Comparison of ENCODE assay signal across 8 cellular contexts in the genomic region with DNA sequence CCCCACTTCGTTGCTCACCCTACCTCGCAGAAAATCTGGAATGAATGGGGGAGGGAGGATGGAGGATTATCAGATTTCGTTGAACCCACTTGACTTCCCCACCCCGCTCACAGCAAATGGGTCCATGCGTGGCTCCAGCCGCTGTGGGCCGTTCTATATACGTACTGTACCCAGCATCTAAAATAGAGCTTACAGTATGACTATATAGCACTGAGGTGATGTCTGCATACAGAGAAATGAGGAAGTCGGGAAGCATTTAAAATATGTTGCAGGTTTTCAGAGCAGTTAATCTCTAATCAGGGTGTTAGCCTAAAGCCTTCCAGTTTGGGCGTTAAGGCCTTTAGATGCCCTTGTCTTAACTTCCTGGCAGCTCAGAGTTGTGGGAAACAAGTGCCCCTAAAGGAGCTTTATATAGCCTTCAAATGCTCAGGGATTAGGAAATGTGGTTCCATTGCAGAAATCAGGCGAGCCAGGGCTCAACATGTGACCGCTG.
DNase-seq lines count a peak whose midpoint lies in the region; ATAC-seq lines count a peak whose summit lies in the region.

No MANE protein-coding gene starts in this region.

- DNase-seq in DMS53 (lab: John Stamatoyannopoulos, UW) (peak; percentile 68), Kasumi-1 (lab: John Stamatoyannopoulos, UW) (peak; percentile 6 to 40), posterior cingulate gyrus (no peak), retina (no peak)
- no peak for DNase-seq in activated naive CD8-positive, alpha-beta T cell treated with anti-CD3 and anti-CD28 coated beads, Interleukin-2, amount 50 U/mL, for 24 hours

- no peak overlapping the region for H3K27ac ChIP-seq in muscle layer of duodenum (ENCODE audit: low read length)

- peaks cover 58% of the 10 kb centered on the region for H3K4me1 Mint-ChIP-seq in activated naive CD8-positive, alpha-beta T cell treated with anti-CD3 and anti-CD28 coated beads, Interleukin-2, amount 50 U/mL, for 24 hours

- peak overlapping the region; percentile 90 for H3K27ac Mint-ChIP-seq in activated naive CD8-positive, alpha-beta T cell treated with anti-CD3 and anti-CD28 coated beads, Interleukin-2, amount 50 U/mL, for 24 hours

- peaks cover 2% of the 10 kb centered on the region for H3K27me3 Mint-ChIP-seq in activated naive CD8-positive, alpha-beta T cell treated with anti-CD3 and anti-CD28 coated beads, Interleukin-2, amount 50 U/mL, for 24 hours

- H3K9me3 ChIP-seq in muscle layer of duodenum (ENCODE audit: control insufficient read depth in 1 of 2, low read length in 2 of 2), result no peaks in the 10 kb centered on the region

- H3K36me3 Mint-ChIP-seq in activated naive CD8-positive, alpha-beta T cell treated with anti-CD3 and anti-CD28 coated beads, Interleukin-2, amount 50 U/mL, for 24 hours (ENCODE audit: low read depth), result peaks cover 49% of the 10 kb centered on the region

- H3K4me3 ChIP-seq in muscle layer of duodenum (ENCODE audit: low read depth in 1 of 2, low read length in 2 of 2), result peak overlapping the region; percentile 39 to 53

- no peak for ATAC-seq in activated naive CD8-positive, alpha-beta T cell treated with anti-CD3 and anti-CD28 coated beads, Interleukin-2, amount 50 U/mL, for 24 hours
- ATAC-seq in GM18520 (IDR thresholded peaks at IDR 0.05; ENCODE audit: unreplicated experiment) (no peak), GM21717 (IDR thresholded peaks at IDR 0.05; ENCODE audit: unreplicated experiment) (no peak)

- peaks cover 4 to 15% of the 10 kb centered on the region in 2 donors for H3K4me1 ChIP-seq in muscle layer of duodenum (ENCODE audit: control insufficient read depth in 1 of 2, insufficient read depth in 2 of 2, low read length in 2 of 2)

- intact Hi-C loops in posterior cingulate gyrus (cut with DNase I), result no loop called here

- no peaks in the 10 kb centered on the region for H3K9me3 Mint-ChIP-seq in activated naive CD8-positive, alpha-beta T cell treated with anti-CD3 and anti-CD28 coated beads, Interleukin-2, amount 50 U/mL, for 24 hours

- peak overlapping the region; percentile 94 for H3K4me3 Mint-ChIP-seq in activated naive CD8-positive, alpha-beta T cell treated with anti-CD3 and anti-CD28 coated beads, Interleukin-2, amount 50 U/mL, for 24 hours

- H3K27me3 ChIP-seq in muscle layer of duodenum (ENCODE audit: low read depth, low read length), result peaks cover 16% of the 10 kb centered on the region

- H3K36me3 ChIP-seq in muscle layer of duodenum (ENCODE audit: control insufficient read depth in 1 of 2, insufficient read depth in 2 of 2, low read length in 2 of 2), result no peaks in the 10 kb centered on the region

Comparison
In these comparisons a context has a peak if more than half of its experiments do, and no peak if none do; other contexts are left out.
1. DNase-seq: peak in DMS53 (single experiment) and Kasumi-1 (2 of 2); none in activated naive CD8-positive, alpha-beta T cell treated with anti-CD3 and anti-CD28 coated beads, Interleukin-2, amount 50 U/mL, for 24 hours (single experiment), posterior cingulate gyrus (0 of 10) and retina (single experiment).